Comparison of ENCODE assay signal across 24 cellular contexts in genomic region chr21:17736072-17736471, GRCh38.
"Had no signal": no experiment of that assay in that cellular context is flagged by ENCODE, and none has a peak within 500 bp of the region (broad histone marks: within the 10 kb centered on the region; RNA-seq: fewer than 3 reads in every experiment).

No MANE protein-coding gene starts in this region.

- H3K79me2 ChIP-seq: hepatocyte had no signal

- H3K27ac ChIP-seq: hepatocyte, lower lobe of right lung, pancreas, prostate gland, right lobe of liver, skin epidermis, stomach, testis, thyroid gland, transverse colon, upper lobe of right lung had no signal

- H3K9me3 ChIP-seq: lower lobe of right lung, pancreas, prostate gland, right lobe of liver, stomach, testis, thyroid gland, transverse colon, upper lobe of right lung had no signal

- H3K4me3 ChIP-seq: hepatocyte, lower lobe of right lung, pancreas, prostate gland, right lobe of liver, skin epidermis, stomach, testis, thyroid gland, transverse colon, upper lobe of right lung had no signal

- H3K36me3 ChIP-seq: lower lobe of right lung, pancreas, prostate gland, right lobe of liver, stomach, thyroid gland, transverse colon, upper lobe of right lung had no signal

- DNase-seq: islet precursor cell; lower lobe of right lung; mammary epithelial cell; mesenchymal stem cell; naive thymus-derived CD8-positive, alpha-beta T cell; nucleus accumbens; pancreas; posterior cingulate gyrus; retina; right lobe of liver; stimulated activated CD4-positive, alpha-beta T cell treated with anti-CD3 and anti-CD28 coated beads, Interleukin-12 subunit alpha, Interleukin-12 subunit beta, amount 100 ng/mL, for 4 hours; stimulated activated CD4-positive, alpha-beta T cell treated with anti-CD3 and anti-CD28 coated beads, Interleukin-15, amount 100 ng/mL, for 24 hours; stimulated activated CD4-positive, alpha-beta T cell treated with anti-CD3 and anti-CD28 coated beads, Interleukin-2, amount 100 ng/mL, for 24 hours; stimulated activated CD4-positive, alpha-beta T cell treated with anti-CD3 and anti-CD28 coated beads, Interleukin-4, amount 100 ng/mL, for 1 hour; stimulated activated naive B cell treated with anti-CD40 and anti-IgM and Interleukin-4, amounts not matched to agents 10 μg/mL and 1 μg/mL and 100 μg/mL, for 72 hours; stimulated activated naive CD8-positive, alpha-beta T cell treated with anti-CD3 and anti-CD28 coated beads, Interleukin-15, Interleukin-2, amounts not matched to agents 100 U/mL and 50 U/mL, for 24 hours; stomach; testis; thyroid gland; transverse colon; upper lobe of right lung had no signal

- H3K4me2 ChIP-seq: hepatocyte had no signal

- H3K4me1 ChIP-seq: lower lobe of right lung, pancreas, prostate gland, right lobe of liver, testis, thyroid gland, transverse colon had no signal

- H2AFZ ChIP-seq: hepatocyte had no signal

- H3K27me3 ChIP-seq: hepatocyte, pancreas, right lobe of liver, stomach, testis, thyroid gland, transverse colon, upper lobe of right lung had no signal
